In genomic region chr17:17722906-17723353, GRCh38 we compare ENCODE assay signal across 13 cellular contexts. TPM values are rescaled to one million over a fixed set of nuclear protein-coding genes. Genes with fewer than 3 reads are reported as not detected.
A peak's percentile ranks its signal among the peaks of the same experiment; 100 is the strongest.
DNase-seq lines count a peak whose midpoint lies in the region; ATAC-seq, FAIRE-seq and TF ChIP-seq lines count a peak whose summit lies in the region.
"Had no signal": no experiment of that assay in that cellular context is flagged by ENCODE, and none has a peak within 500 bp of the region (broad histone marks: within the 10 kb centered on the region; RNA-seq: fewer than 3 reads in every experiment).

No MANE protein-coding gene starts in this region.

- H4K8ac ChIP-seq in mesenchymal stem cell (ENCODE audit: low read length) = peak overlapping the region; percentile 14

- intact Hi-C loops in activated CD8-positive, alpha-beta T cell treated with anti-CD3 and anti-CD28 coated beads for 36 hours (cut with micrococcal nuclease) = no loop called here
- intact Hi-C loops in GM12878 (cut with micrococcal nuclease; ENCODE audit: unreplicated experiment) = no loop called here

- H4K20me1 ChIP-seq in GM12878 (ENCODE audit: control insufficient read depth, insufficient read depth) = no peaks in the 10 kb centered on the region; the same call in 1 of the 2 replicates

- SMC1A ChIA-PET in GM12878 (lab: Charles Lee; ENCODE audit: uncharacterized antibody, unreplicated experiment) = no interaction called here

- peaks cover 53% of the 10 kb centered on the region for H3K79me1 ChIP-seq in mesenchymal stem cell (replicated peaks; ENCODE audit: low read length, poor library complexity, severe bottlenecking)

- FAIRE-seq in GM12878 (lab: Jason Lieb, UNC) = no peak
- FAIRE-seq: pancreas had no signal

- peaks cover 3% of the 10 kb centered on the region for H3K36me3 Mint-ChIP-seq in activated CD8-positive, alpha-beta T cell treated with anti-CD3 and anti-CD28 coated beads for 36 hours (ENCODE audit: low read depth)
- peaks cover 10% of the 10 kb centered on the region for H3K36me3 Mint-ChIP-seq in activated CD8-positive, alpha-beta T cell treated with anti-CD3 and anti-CD28 coated beads, Interleukin-2, amount 10 ng/mL, durations not matched to agents 7 days and 5 days (ENCODE audit: low read depth)

- TF ChIP-seq RAD21 in GM12878 (IDR thresholded peaks at IDR 0.05; ENCODE audit: insufficient read depth, low read depth, low read length) = no peak

- peak overlapping the region; percentile 51 to 76 for H3K4ac ChIP-seq in mesenchymal stem cell (ENCODE audit: low read depth in 1 of 2, low read length in 2 of 2)

- H3K79me2 ChIP-seq in GM12878 (ENCODE audit: control insufficient read depth, insufficient read depth, low read length) = no peaks in the 10 kb centered on the region; the same call in none of the 2 replicates

- no peak for TF ChIP-seq CTCF in activated CD8-positive, alpha-beta T cell treated with anti-CD3 and anti-CD28 coated beads for 36 hours (IDR thresholded peaks at IDR 0.05)
- TF ChIP-seq CTCF in GM12878 (IDR thresholded peaks at IDR 0.05 in 2 of 3, conservative IDR thresholded peaks at IDR 0.05 in 1 of 3; ENCODE audit: control insufficient read depth in 2 of 3, extremely low read depth in 1 of 3, insufficient read depth in 1 of 3, low read depth in 3 of 3, low read length in 3 of 3) = no peak
- no peak for TF ChIP-seq CTCF in suprapubic skin (IDR thresholded peaks at IDR 0.05)

- WGBS in GM12878 (ENCODE audit: insufficient coverage, insufficient replicate concordance, low lambda C conversion rate, missing lambda C conversion rate) = 97% methylated on average over 23 of the region's 23 CpGs
- WGBS in mesenchymal stem cell = 13% methylated on average over 23 of the region's 23 CpGs
- 44% methylated on average over 19 of the region's 23 CpGs for WGBS in suprapubic skin

- RAD21 ChIA-PET in GM12878 (lab: Charles Lee; ENCODE audit: unreplicated experiment) = interaction anchor here (0.7 to 1.1 kb wide), 2 partner anchors 8 to 32 kb away, joined by 3 to 4 read pairs; no protein-coding TSS in a partner anchor

- H3K4me1 Mint-ChIP-seq in activated CD8-positive, alpha-beta T cell treated with anti-CD3 and anti-CD28 coated beads for 36 hours (ENCODE audit: low read depth) = peaks cover 40% of the 10 kb centered on the region
- peaks cover 42% of the 10 kb centered on the region for H3K4me1 Mint-ChIP-seq in activated CD8-positive, alpha-beta T cell treated with anti-CD3 and anti-CD28 coated beads, Interleukin-2, amount 10 ng/mL, durations not matched to agents 7 days and 5 days (ENCODE audit: low read depth)

- no peak for ATAC-seq in activated CD8-positive, alpha-beta T cell treated with anti-CD3 and anti-CD28 coated beads for 36 hours
- no peak for ATAC-seq in activated CD8-positive, alpha-beta T cell treated with anti-CD3 and anti-CD28 coated beads, Interleukin-2, amount 10 ng/mL, durations not matched to agents 7 days and 5 days
- ATAC-seq in GM12878 (no peak), HG02885 (IDR thresholded peaks at IDR 0.05; ENCODE audit: poor library complexity, unreplicated experiment) (no peak)
- ATAC-seq: Panc1 had no signal

- peak overlapping the region; percentile 12 to 96 for H2BK12ac ChIP-seq in mesenchymal stem cell (ENCODE audit: low read length in 2 of 2)

- H3K27me3 Mint-ChIP-seq in activated CD8-positive, alpha-beta T cell treated with anti-CD3 and anti-CD28 coated beads for 36 hours = peaks cover 8% of the 10 kb centered on the region
- peaks cover 41% of the 10 kb centered on the region for H3K27me3 Mint-ChIP-seq in activated CD8-positive, alpha-beta T cell treated with anti-CD3 and anti-CD28 coated beads, Interleukin-2, amount 10 ng/mL, durations not matched to agents 7 days and 5 days (ENCODE audit: low read depth)

- TF ChIP-seq EP300 in GM12878 (IDR thresholded peaks at IDR 0.05; ENCODE audit: borderline replicate concordance in 1 of 2, control insufficient read depth in 1 of 2, low read depth in 2 of 2, low read length in 2 of 2) (no peak), suprapubic skin (IDR thresholded peaks at IDR 0.05) (no peak)

- CTCF ChIA-PET in activated CD8-positive, alpha-beta T cell treated with anti-CD3 and anti-CD28 coated beads for 36 hours (lab: Charles Lee) = no interaction called here
- CTCF ChIA-PET in activated CD8-positive, alpha-beta T cell treated with anti-CD3 and anti-CD28 coated beads, Interleukin-2, amount 10 ng/mL, durations not matched to agents 7 days and 5 days (lab: Charles Lee) = no interaction called here
- CTCF ChIA-PET in GM12878 (lab: Yijun Ruan, JAX) = interaction anchor here (1.0 to 1.6 kb wide), 2 partner anchors 9 to 44 kb away, joined by 4 read pairs; no protein-coding TSS in a partner anchor

- in situ Hi-C loops in GM12878 (cut with MboI) = no loop called here

- POLR2A ChIA-PET in activated CD8-positive, alpha-beta T cell treated with anti-CD3 and anti-CD28 coated beads for 36 hours (lab: Charles Lee) = interaction anchor here (1.4 kb wide), 1 partner anchor 28 kb away, joined by 3 read pairs; no protein-coding TSS in a partner anchor
- POLR2A ChIA-PET in activated CD8-positive, alpha-beta T cell treated with anti-CD3 and anti-CD28 coated beads, Interleukin-2, amount 10 ng/mL, durations not matched to agents 7 days and 5 days (lab: Charles Lee) = no interaction called here
- POLR2A ChIA-PET in GM12878 (lab: Charles Lee) = interaction anchor here (1.1 kb wide), 1 partner anchor 9 kb away, joined by 5 read pairs; no protein-coding TSS in a partner anchor

- peak overlapping the region; percentile 98 for H2BK120ac ChIP-seq in mesenchymal stem cell (ENCODE audit: low read depth, low read length)

- H4K91ac ChIP-seq in mesenchymal stem cell (ENCODE audit: low read length) = peak overlapping the region; percentile 48

- peak overlapping the region in 1 of 2 experiments; percentile 48 for H3K23ac ChIP-seq in mesenchymal stem cell (ENCODE audit: low read length in 2 of 2)

- H3K9ac ChIP-seq in GM12878 (ENCODE audit: control insufficient read depth, insufficient read depth, low read length) (no peak overlapping the region), mesenchymal stem cell (ENCODE audit: low read length) (peak overlapping the region; percentile 69)

- 0 out of 2 replicates have a peak overlapping the region, but pooled peaks have one; percentile 30 for H3K4me2 ChIP-seq in GM12878 (ENCODE audit: control insufficient read depth, insufficient read depth)
- peak overlapping the region; percentile 97 for H3K4me2 ChIP-seq in mesenchymal stem cell (ENCODE audit: low read length, poor library complexity, severe bottlenecking)

- H3K27ac ChIP-seq in GM12878 (ENCODE audit: control insufficient read depth, insufficient read depth) (no peak overlapping the region), mesenchymal stem cell (ENCODE audit: low read length, poor library complexity, severe bottlenecking) (no peak overlapping the region), suprapubic skin (no peak overlapping the region)

- H3K36me3 ChIP-seq in GM12878 (ENCODE audit: control insufficient read depth in 2 of 2, insufficient read depth in 2 of 2, low read length in 1 of 2) = peaks cover 0 to 4% of the 10 kb centered on the region in 2 experiments; a peak in 3 of 4 replicates
- peaks cover 0 to 26% of the 10 kb centered on the region in 2 experiments for H3K36me3 ChIP-seq in mesenchymal stem cell (ENCODE audit: control insufficient read depth in 1 of 2, insufficient read depth in 2 of 2, low read depth in 1 of 2, low read length in 2 of 2)
- H3K36me3 ChIP-seq in suprapubic skin = no peaks in the 10 kb centered on the region
- H3K36me3 ChIP-seq: pancreas, upper lobe of left lung had no signal

- no peak overlapping the region for H2AK5ac ChIP-seq in mesenchymal stem cell (ENCODE audit: low read length, severe bottlenecking)

- no peaks in the 10 kb centered on the region for H3K9me3 Mint-ChIP-seq in activated CD8-positive, alpha-beta T cell treated with anti-CD3 and anti-CD28 coated beads for 36 hours
- no peaks in the 10 kb centered on the region for H3K9me3 Mint-ChIP-seq in activated CD8-positive, alpha-beta T cell treated with anti-CD3 and anti-CD28 coated beads, Interleukin-2, amount 10 ng/mL, durations not matched to agents 7 days and 5 days (ENCODE audit: insufficient read depth)

- H3K4me3 Mint-ChIP-seq in activated CD8-positive, alpha-beta T cell treated with anti-CD3 and anti-CD28 coated beads for 36 hours = peak overlapping the region; percentile 76
- H3K4me3 Mint-ChIP-seq in activated CD8-positive, alpha-beta T cell treated with anti-CD3 and anti-CD28 coated beads, Interleukin-2, amount 10 ng/mL, durations not matched to agents 7 days and 5 days = no peak overlapping the region

- H3K27ac Mint-ChIP-seq in activated CD8-positive, alpha-beta T cell treated with anti-CD3 and anti-CD28 coated beads for 36 hours = no peak overlapping the region
- H3K27ac Mint-ChIP-seq in activated CD8-positive, alpha-beta T cell treated with anti-CD3 and anti-CD28 coated beads, Interleukin-2, amount 10 ng/mL, durations not matched to agents 7 days and 5 days = no peak overlapping the region

- H3K14ac ChIP-seq in mesenchymal stem cell (ENCODE audit: low read length in 2 of 2) = peak overlapping the region in 1 of 2 experiments; percentile 76

- no peak for DNase-seq in activated CD8-positive, alpha-beta T cell treated with anti-CD3 and anti-CD28 coated beads for 36 hours
- DNase-seq in activated CD8-positive, alpha-beta T cell treated with anti-CD3 and anti-CD28 coated beads, Interleukin-2, amount 10 ng/mL, durations not matched to agents 7 days and 5 days = no peak
- DNase-seq in GM12878 (ENCODE audit: low read depth, low spot score) (no peak), mesenchymal stem cell (no peak), suprapubic skin (ENCODE audit: low spot score in 2 of 2) (no peak), NCI-H146 treated with DMSO at 0.1 percent for 48 hours (lab: John Stamatoyannopoulos, UW; ENCODE audit: unreplicated experiment) (no peak), putamen (ENCODE audit: low spot score) (no peak)
- DNase-seq: AML-193, aorta, pancreas had no signal

- H3K18ac ChIP-seq in mesenchymal stem cell (ENCODE audit: low read depth in 1 of 2, low read length in 2 of 2) = peak overlapping the region; percentile 35 to 95

- no peak overlapping the region for H2BK5ac ChIP-seq in mesenchymal stem cell (ENCODE audit: low read depth, low read length, poor library complexity, severe bottlenecking)

- TF ChIP-seq POLR2A in GM12878 (IDR thresholded peaks at IDR 0.05; ENCODE audit: low read depth, low read length) (no peak), suprapubic skin (IDR thresholded peaks at IDR 0.05) (no peak)

- peaks cover 15% of the 10 kb centered on the region for H3K4me1 ChIP-seq in GM12878 (ENCODE audit: control insufficient read depth, insufficient read depth, low read length)
- H3K4me1 ChIP-seq in mesenchymal stem cell (ENCODE audit: control insufficient read depth, insufficient read depth, low read depth, low read length) = peaks cover 44% of the 10 kb centered on the region
- peaks cover 64% of the 10 kb centered on the region for H3K4me1 ChIP-seq in suprapubic skin
- H3K4me1 ChIP-seq: pancreas had no signal

- H3K9me3 ChIP-seq in GM12878 (replicated peaks; ENCODE audit: control insufficient read depth, insufficient read depth, low read length) (no peaks in the 10 kb centered on the region), mesenchymal stem cell (ENCODE audit: control insufficient read depth, low read length) (no peaks in the 10 kb centered on the region), suprapubic skin (no peaks in the 10 kb centered on the region)
- H3K9me3 ChIP-seq: pancreas, upper lobe of left lung had no signal

- H2AFZ ChIP-seq in GM12878 (ENCODE audit: control insufficient read depth, low read depth, low read length) (no peak overlapping the region), mesenchymal stem cell (ENCODE audit: low read depth, low read length) (no peak overlapping the region)

- no TSS peak for BruUV-seq in GM12878 (replicated peaks; lab: Mats Ljungman, UMichigan)

- H3K27me3 ChIP-seq in GM12878 (replicated peaks in 1 of 2; ENCODE audit: control insufficient read depth in 2 of 2, insufficient read depth in 2 of 2, low read length in 1 of 2) (no peaks in the 10 kb centered on the region), mesenchymal stem cell (ENCODE audit: control insufficient read depth in 1 of 2, insufficient read depth in 1 of 2, low read length in 2 of 2) (peaks cover 7 to 13% of the 10 kb centered on the region in 2 experiments), suprapubic skin (no peaks in the 10 kb centered on the region)
- H3K27me3 ChIP-seq: pancreas had no signal

- H2BK15ac ChIP-seq in mesenchymal stem cell (ENCODE audit: low read depth, poor library complexity, severe bottlenecking) = peak overlapping the region; percentile 26

- H3K4me3 ChIP-seq in GM12878 (peak overlapping the region; percentile 84), mesenchymal stem cell (ENCODE audit: insufficient read depth in 1 of 2, low read depth in 1 of 2, low read length in 2 of 2) (peak overlapping the region; percentile 23 to 73), suprapubic skin (peak overlapping the region; percentile 47)

RNA-seq across cellular contexts. Expression of gene RAI1, which starts 41.7 kb away (rescaled TPM):
- 10 to 100 TPM; 18.1 to 20.3 TPM for total RNA-seq in activated CD8-positive, alpha-beta T cell treated with anti-CD3 and anti-CD28 coated beads for 36 hours
- 10 to 100 TPM; 24.4 to 24.6 TPM for total RNA-seq in activated CD8-positive, alpha-beta T cell treated with anti-CD3 and anti-CD28 coated beads, Interleukin-2, amount 10 ng/mL, durations not matched to agents 7 days and 5 days
- 66.1 and 73.4 TPM in 2 replicates for total RNA-seq in GM12878 (2013; cell fraction: nucleolus; rRNA removed)
- total RNA-seq in GM12878 (2014; rRNA removed) (7.2 and 7.4 TPM in 2 replicates), GM12878 (2014; rRNA removed; fragmentation: Illumina TruSeq; extraction: Trizol) (7.9 and 8.7 TPM in 2 replicates), GM12878 (2021) (35.4 and 37.7 TPM in 2 replicates), suprapubic skin (10 to 100 TPM; 20.3 to 46.1 (median 30.4) TPM)
- polyA plus RNA-seq in GM12878 (2011; ENCODE audit: low read depth) = 3.1 TPM
- polyA plus RNA-seq in GM12878 (2011; rRNA removed) (4.0 and 5.4 TPM in 2 replicates), GM12878 (2014; fragmentation: Illumina TruSeq; extraction: Trizol) (2.5 and 5.9 TPM in 2 replicates), GM12878 (2014; fragmentation: Nextera tagmentation; extraction: Ambion mirVana) (under 1 TPM; 0.66 to 0.74 TPM), GM12878 (2014; rRNA removed) (19.2 and 25.5 TPM in 2 replicates), GM12878 (2016; fragmentation: Nextera tagmentation; extraction: Ambion mirVana) (1 to 10 TPM; 3.1 to 6.0 TPM)
- polyA plus RNA-seq in GM12878 (2011; cell fraction: cytosol; rRNA removed) = 5.7 and 7.6 TPM in 2 replicates
- 20.2 and 25.6 TPM in 2 replicates for polyA plus RNA-seq in GM12878 (2011; cell fraction: nucleus; rRNA removed)
- polyA plus RNA-seq in GM12878 (2012) = 8.0 and 8.1 TPM in 2 replicates
- polyA minus RNA-seq in GM12878 (2011; rRNA and poly(A)+ RNA removed) = 8.1 and 11.7 TPM in 2 replicates
- 8.3 and 9.1 TPM in 2 replicates for polyA minus RNA-seq in GM12878 (2011; cell fraction: cytosol; rRNA and poly(A)+ RNA removed)
- 10.0 and 21.0 TPM in 2 replicates for polyA minus RNA-seq in GM12878 (2011; cell fraction: nucleus; rRNA and poly(A)+ RNA removed)
- polyA plus RNA-seq in mesenchymal stem cell (2013, experiment 1 of 2) = 24.1 TPM
- polyA plus RNA-seq in mesenchymal stem cell (2013, experiment 2 of 2) = 22.8 TPM
